ENCODE assay signal across 22 cellular contexts in genomic region chr12:131058700-131059099, GRCh38.
A peak's percentile ranks its signal among the peaks of the same experiment; 100 is the strongest.
DNase-seq lines count a peak whose midpoint lies in the region; ATAC-seq and TF ChIP-seq lines count a peak whose summit lies in the region.
"Had no signal": no experiment of that assay in that cellular context is flagged by ENCODE, and none has a peak within 500 bp of the region (broad histone marks: within the 10 kb centered on the region; RNA-seq: fewer than 3 reads in every experiment).

No MANE protein-coding gene starts in this region.

- H3K27ac ChIP-seq in heart right ventricle, result peak overlapping the region in 9 of 10 donors; percentile 48 to 73 (median 65)
- H3K27ac ChIP-seq: KMS-11 had no signal

- WGBS in heart right ventricle, 2 donors, result 44 to 53% methylated on average over 5 of the region's 5 CpGs

- TF ChIP-seq CTCF in heart right ventricle (IDR thresholded peaks at IDR 0.05), result no peak

- H3K27me3 ChIP-seq in heart right ventricle, result no peaks in the 10 kb centered on the region

- H3K4me3 ChIP-seq in heart right ventricle, result no peak overlapping the region

- H3K36me3 ChIP-seq in heart right ventricle, result no peaks in the 10 kb centered on the region

- intact Hi-C loops in cardiac septum (cut with DNase I), result no loop called here
- intact Hi-C loops in left cardiac atrium (cut with DNase I), result no loop called here
- intact Hi-C loops in heart right ventricle (cut with DNase I), result no loop called here
- intact Hi-C loops in sciatic nerve (cut with DNase I), result no loop called here

- DNase-seq in cardiac septum (ENCODE audit: low spot score) (peak; percentile 10), left cardiac atrium (no peak), heart right ventricle (no peak), sciatic nerve (ENCODE audit: low spot score) (no peak), OCI-M1 (lab: John Stamatoyannopoulos, UW) (no peak), germinal center (ENCODE audit: low spot score) (no peak)
- no peak for DNase-seq in stimulated activated CD8-positive, alpha-beta memory T cell treated with anti-CD3 and anti-CD28 coated beads, Interleukin-4, amount 100 ng/mL, for 48 hours
- DNase-seq: C1 segment of cervical spinal cord; CD4-positive, alpha-beta memory T cell; COR-L47; DMS53; IMR-90; MM.1S; NCI-H1048; NCI-H1436 treated with DMSO at 0.1 percent for 48 hours; NCI-H187 treated with DMSO at 0.1 percent for 48 hours; NCI-H2107; NCI-H524; NCI-H774; RPMI8226; SHP77 treated with DMSO at 0.1 percent for 48 hours had no signal

- no peak for ATAC-seq in left cardiac atrium
- ATAC-seq in heart right ventricle, result peak in 3 of 8 donors; percentile 31 to 47 (median 40)
- ATAC-seq in sciatic nerve, result peak; percentile 55

- H3K9me3 ChIP-seq in heart right ventricle, result peaks cover 0 to 10% (median 0%) of the 10 kb centered on the region in 11 donors

- peaks cover 0 to 38% (median 15%) of the 10 kb centered on the region in 9 donors for H3K4me1 ChIP-seq in heart right ventricle
